Comparison of ENCODE assay signal across 20 cellular contexts in the genomic region with DNA sequence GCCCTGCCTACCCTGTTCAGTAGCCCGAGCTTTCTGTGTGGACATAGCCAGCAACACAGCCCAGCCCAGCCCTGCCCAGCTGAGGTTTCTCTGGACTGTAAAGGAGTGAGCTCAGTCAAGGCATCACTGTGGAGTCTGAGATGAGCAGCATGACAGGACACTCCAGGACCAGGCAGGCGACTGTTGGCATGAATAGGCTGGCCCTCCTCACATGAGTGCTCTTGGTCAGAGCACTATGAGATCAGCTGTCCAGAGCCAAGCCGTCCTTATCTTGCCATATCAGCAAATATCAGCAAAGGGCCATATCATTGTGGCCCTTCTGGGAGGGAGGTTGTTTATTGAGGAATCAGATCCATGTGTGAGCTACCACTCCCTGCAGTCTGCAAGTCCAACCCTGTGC. TPM values are rescaled to one million over a fixed set of nuclear protein-coding genes. Genes with fewer than 3 reads are reported as not detected.
DNase-seq lines count a peak whose midpoint lies in the region; ATAC-seq and TF ChIP-seq lines count a peak whose summit lies in the region.
"Had no signal": no experiment of that assay in that cellular context is flagged by ENCODE, and none has a peak within 500 bp of the region (broad histone marks: within the 10 kb centered on the region; RNA-seq: fewer than 3 reads in every experiment).

No MANE protein-coding gene starts in this region.

- TF ChIP-seq CTCF in colonic mucosa (IDR thresholded peaks at IDR 0.05) (no peak), lower lobe of right lung (IDR thresholded peaks at IDR 0.05) (no peak), tibial artery (IDR thresholded peaks at IDR 0.05) (no peak)

- ATAC-seq in lower lobe of right lung (peak in 1 of 2 donors; percentile 3), GM19035 (IDR thresholded peaks at IDR 0.05; ENCODE audit: unreplicated experiment) (no peak), GM18870 (IDR thresholded peaks at IDR 0.05; ENCODE audit: unreplicated experiment) (no peak)

- H3K9me3 ChIP-seq in colonic mucosa (no peaks in the 10 kb centered on the region), lower lobe of right lung (no peaks in the 10 kb centered on the region), tibial artery (no peaks in the 10 kb centered on the region)
- H3K9me3 ChIP-seq: right lobe of liver, tibial nerve had no signal

- H3K4me3 ChIP-seq in colonic mucosa (no peak overlapping the region), lower lobe of right lung (no peak overlapping the region), tibial artery (no peak overlapping the region)
- H3K4me3 ChIP-seq: right lobe of liver, tibial nerve had no signal

- in situ Hi-C loops in Caki2 (cut with HindIII; ENCODE audit: low pct_unique_long_range_greater_than_20kb, low sequenced_read_pairs) = no loop called here

- intact Hi-C loops in colonic mucosa (cut with DNase I) (no loop called here), lower lobe of right lung (cut with DNase I) (no loop called here), tibial artery (cut with DNase I; ENCODE audit: low total_unique reads) (no loop called here)

- no peaks in the 10 kb centered on the region for H3K27me3 ChIP-seq in colonic mucosa
- H3K27me3 ChIP-seq in lower lobe of right lung (ENCODE audit: low read depth) = no peaks in the 10 kb centered on the region
- no peaks in the 10 kb centered on the region for H3K27me3 ChIP-seq in tibial artery
- H3K27me3 ChIP-seq: right lobe of liver, tibial nerve had no signal

- H3K27ac ChIP-seq in colonic mucosa = no peak overlapping the region
- peak overlapping the region; percentile 53 for H3K27ac ChIP-seq in lower lobe of right lung
- peak overlapping the region in 1 of 2 donors; percentile 29 for H3K27ac ChIP-seq in tibial artery
- H3K27ac ChIP-seq: right lobe of liver had no signal

- H3K36me3 ChIP-seq in colonic mucosa (no peaks in the 10 kb centered on the region), lower lobe of right lung (no peaks in the 10 kb centered on the region), tibial artery (no peaks in the 10 kb centered on the region)
- H3K36me3 ChIP-seq: right lobe of liver, tibial nerve had no signal

- no peak overlapping the region for H3K9ac ChIP-seq in colonic mucosa (ENCODE audit: low read depth in 2 of 2, low read length in 2 of 2)

- peaks cover 8% of the 10 kb centered on the region for H3K4me1 ChIP-seq in colonic mucosa
- H3K4me1 ChIP-seq in lower lobe of right lung = peaks cover 28% of the 10 kb centered on the region
- H3K4me1 ChIP-seq in tibial artery = peaks cover 0 to 50% (median 25%) of the 10 kb centered on the region in 4 donors
- H3K4me1 ChIP-seq: right lobe of liver had no signal

- DNase-seq in Caki2 (ENCODE audit: low read depth) (peak; percentile 50), HK-2 (ENCODE audit: unreplicated experiment) (peak; percentile 13), colonic mucosa (peak; percentile 29), lower lobe of right lung (no peak), tibial artery (no peak), pons (ENCODE audit: low spot score) (no peak)
- DNase-seq: activated CD4-positive, CD25-positive, alpha-beta regulatory T cell; activated CD8-positive, alpha-beta memory T cell treated with anti-CD3 and anti-CD28 coated beads, Interleukin-2, amount 50 U/mL, for 4 hours; activated naive CD8-positive, alpha-beta T cell treated with anti-CD3 and anti-CD28 coated beads, Interleukin-2, amount 10 ng/mL, durations not matched to agents 7 days and 5 days; CD4-positive, CD25-positive, alpha-beta regulatory T cell; GOT3; NCI-H2107; NK-92 treated with Interleukin-12 subunit alpha and Interleukin-12 subunit beta, amount 100 ng/mL, for 24 hours; right lobe of liver had no signal

RNA-seq across cellular contexts. Expression of a gene that starts 30.9 kb away (rescaled TPM):
- total RNA-seq in Caki2 (2014; rRNA removed; shearing (Covaris generic); ENCODE audit: low replicate concordance) = 0.74 TPM in 1 of 2 replicates, not detected in the other
- total RNA-seq in colonic mucosa (under 1 TPM; 0.11 to 0.22 TPM), lower lobe of right lung (0.35 TPM)
- total RNA-seq: CD4-positive, CD25-positive, alpha-beta regulatory T cell; chondrocyte; glomerular endothelial cell; Right ventricle myocardium superior had no signal

Comparison
In these comparisons a context has a peak if more than half of its experiments do, and no peak if none do; other contexts are left out.
1. DNase-seq: peak in Caki2 (single experiment), HK-2 (single experiment) and colonic mucosa (single experiment); none in lower lobe of right lung (single experiment), tibial artery (0 of 2) and pons (single experiment).